ENCODE assay signal across 13 cellular contexts in genomic region chr3:158160958-158161357, GRCh38. TPM values are rescaled to one million over a fixed set of nuclear protein-coding genes. Genes with fewer than 3 reads are reported as not detected.
A peak's percentile ranks its signal among the peaks of the same experiment; 100 is the strongest.
DNase-seq lines count a peak whose midpoint lies in the region; ATAC-seq and TF ChIP-seq lines count a peak whose summit lies in the region.
"Had no signal": no experiment of that assay in that cellular context is flagged by ENCODE, and none has a peak within 500 bp of the region (broad histone marks: within the 10 kb centered on the region; RNA-seq: fewer than 3 reads in every experiment).

No MANE protein-coding gene starts in this region.

- CTCF ChIA-PET in AG04449 (lab: Yijun Ruan, JAX): interaction anchor here (1.1 kb wide), 1 partner anchor 8 kb away, joined by 4 read pairs; no protein-coding TSS in a partner anchor

- H3K4me3 ChIP-seq in AG04449 (ENCODE audit: low read depth, low read length): no peak overlapping the region
- H3K4me3 ChIP-seq: skin epidermis had no signal

- peak overlapping the region; percentile 24; the same call in 1 of the 2 replicates for H3K4me3 Mint-ChIP-seq in HFFc6
- H3K4me3 Mint-ChIP-seq: CD14-positive monocyte had no signal

- peak overlapping the region; percentile 25 for H3K27ac Mint-ChIP-seq in HFFc6

- POLR2A ChIA-PET in AG04449 (lab: Yijun Ruan, JAX): interaction anchor here (2.0 kb wide), 1 partner anchor 56 kb away, joined by 5 read pairs; no protein-coding TSS in a partner anchor

- H3K27me3 Mint-ChIP-seq in HFFc6 (ENCODE audit: insufficient read depth): peaks cover 3% of the 10 kb centered on the region

- H3K4me1 Mint-ChIP-seq in HFFc6 (ENCODE audit: low read depth): peaks cover 41% of the 10 kb centered on the region

- DNase-seq in AG04449 (ENCODE audit: low read depth, low spot score) (peak; percentile 73), HFFc6 (peak; percentile 79), T1000 (lab: John Stamatoyannopoulos, UW) (peak; percentile 16), fibroblast of the conjunctiva (ENCODE audit: low read depth) (peak; percentile 71), DMS153 treated with DMSO at 0.1 percent for 48 hours (lab: John Stamatoyannopoulos, UW; ENCODE audit: unreplicated experiment) (no peak), cerebellum (ENCODE audit: low spot score) (no peak)
- no peak for DNase-seq in activated naive CD4-positive, alpha-beta T cell treated with Interleukin-2 at 50 U/mL for 16 hours
- DNase-seq: activated effector memory CD4-positive, alpha-beta T cell treated with anti-CD3 and anti-CD28 coated beads, Interleukin-2, amount 50 U/mL, for 16 hours; NCI-H187 had no signal

- no peak for ATAC-seq in GM21390 (IDR thresholded peaks at IDR 0.05; ENCODE audit: unreplicated experiment)

- H3K9me3 Mint-ChIP-seq in HFFc6: no peaks in the 10 kb centered on the region

- no peak for TF ChIP-seq CTCF in AG04449 (IDR thresholded peaks at IDR 0.05; ENCODE audit: insufficient read depth, low read length, missing control alignments)
- TF ChIP-seq CTCF in HFFc6 (IDR thresholded peaks at IDR 0.05): no peak

- peaks cover 14% of the 10 kb centered on the region for H3K36me3 Mint-ChIP-seq in HFFc6 (ENCODE audit: low read depth)

RNA-seq across cellular contexts. Expression of gene RSRC1, which starts 51.1 kb away (rescaled TPM):
- 10 to 100 TPM; 20.5 to 37.6 (median 33.0) TPM for total RNA-seq in HFFc6 (2021; fragmentation: NEBNext Ultra II Directional; extraction: Animal tissue kit (Norgen Biotek cat#: 25700))
- 58.3 TPM for total RNA-seq in cerebellum

RNA-seq across cellular contexts. Expression of gene SHOX2, which starts 54.7 kb away (rescaled TPM):
- 10 to 100 TPM in 4 of 6 experiments, 1 to 10 TPM in 2; 7.3 to 19.1 (median 15.0) TPM for total RNA-seq in HFFc6 (2021; fragmentation: NEBNext Ultra II Directional; extraction: Animal tissue kit (Norgen Biotek cat#: 25700))
- 0.18 TPM for total RNA-seq in cerebellum
- total RNA-seq: HT-29 had no signal

Comparison
In these comparisons a context has a peak if more than half of its experiments do, and no peak if none do; other contexts are left out.
1. DNase-seq: peak in AG04449 (single experiment), HFFc6 (single experiment), T1000 (single experiment) and fibroblast of the conjunctiva (single experiment); none in DMS153 treated with DMSO at 0.1 percent for 48 hours (single experiment), cerebellum (single experiment) and activated naive CD4-positive, alpha-beta T cell treated with Interleukin-2 at 50 U/mL for 16 hours (single experiment).